ENCODE assay signal across 30 cellular contexts in genomic region chr9:135772056-135773042, GRCh38.
DNase-seq lines count a peak whose midpoint lies in the region; ATAC-seq, FAIRE-seq and TF ChIP-seq lines count a peak whose summit lies in the region.
"Had no signal": no experiment of that assay in that cellular context is flagged by ENCODE, and none has a peak within 500 bp of the region (broad histone marks: within the 10 kb centered on the region; RNA-seq: fewer than 3 reads in every experiment).

No MANE protein-coding gene starts in this region.

- TF ChIP-seq CTCF in HCT116 (IDR thresholded peaks at IDR 0.05 in 2 of 3, conservative IDR thresholded peaks at IDR 0.05 in 1 of 3; ENCODE audit: borderline replicate concordance in 1 of 3, insufficient read depth in 1 of 3, low read depth in 2 of 3, low read length in 2 of 3) = peak in 1 of 3 experiments; percentile 20; a peak in 1 of 6 replicates
- TF ChIP-seq CTCF in GM12878 (IDR thresholded peaks at IDR 0.05 in 2 of 3, conservative IDR thresholded peaks at IDR 0.05 in 1 of 3; ENCODE audit: control insufficient read depth in 2 of 3, extremely low read depth in 1 of 3, insufficient read depth in 1 of 3, low read depth in 3 of 3, low read length in 3 of 3) = no peak
- TF ChIP-seq CTCF in MCF 10A (IDR thresholded peaks at IDR 0.05; ENCODE audit: unreplicated experiment) = no peak
- TF ChIP-seq CTCF in esophagus muscularis mucosa (IDR thresholded peaks at IDR 0.05) = no peak

- no peaks in the 10 kb centered on the region for H3K9me3 Mint-ChIP-seq in activated naive CD4-positive, alpha-beta T cell treated with anti-CD3 and anti-CD28 coated beads, Interleukin-2, amount 50 U/mL, for 72 hours
- H3K9me3 Mint-ChIP-seq in MCF 10A (ENCODE audit: unreplicated experiment) = no peaks in the 10 kb centered on the region
- H3K9me3 Mint-ChIP-seq: activated T-cell treated with anti-CD3 and anti-CD28 coated beads, Interleukin-2, amount 50 U/mL, for 24 hours; WTC11 had no signal

- in situ Hi-C loops in GM12878 (cut with MboI) = no loop called here

- no peak for FAIRE-seq in GM12878 (lab: Jason Lieb, UNC)
- FAIRE-seq: kidney had no signal

- TF ChIP-seq RAD21 in HCT116 (IDR thresholded peaks at IDR 0.05; ENCODE audit: low read depth) (no peak), GM12878 (IDR thresholded peaks at IDR 0.05; ENCODE audit: insufficient read depth, low read depth, low read length) (no peak)

- H3K79me2 ChIP-seq in HCT116 (ENCODE audit: insufficient read depth, low read length) (no peaks in the 10 kb centered on the region), GM12878 (ENCODE audit: control insufficient read depth, insufficient read depth, low read length) (no peaks in the 10 kb centered on the region)

- H3K4me3 Mint-ChIP-seq in MCF 10A (ENCODE audit: unreplicated experiment) = no peak overlapping the region
- H3K4me3 Mint-ChIP-seq: activated T-cell treated with anti-CD3 and anti-CD28 coated beads, Interleukin-2, amount 50 U/mL, for 24 hours; naive thymus-derived CD4-positive, alpha-beta T cell; WTC11 had no signal

- WGBS in GM12878 (ENCODE audit: insufficient coverage, insufficient replicate concordance, low lambda C conversion rate, missing lambda C conversion rate) = 61% methylated on average over 41 of the region's 43 CpGs
- 80% methylated on average over 15 of the region's 43 CpGs for WGBS in esophagus muscularis mucosa

- ATAC-seq in activated naive CD4-positive, alpha-beta T cell treated with anti-CD3 and anti-CD28 coated beads, Interleukin-2, amount 50 U/mL, for 72 hours = peak; percentile 28 to 31
- ATAC-seq in HCT116 (peak; percentile 72), GM12878 (peak; percentile 44; the same call in 2 of the 3 replicates), HG02973 (IDR thresholded peaks at IDR 0.05; ENCODE audit: unreplicated experiment) (no peak)
- peak; percentile 28 for ATAC-seq in stimulated activated naive CD8-positive, alpha-beta T cell treated with anti-CD3 and anti-CD28 coated beads, Interleukin-15, Interleukin-2, amounts not matched to agents 100 U/mL and 50 U/mL, for 24 hours
- ATAC-seq: naive thymus-derived CD4-positive, alpha-beta T cell; WTC11 had no signal

- H2AFZ ChIP-seq in HCT116 (ENCODE audit: low read depth, low read length, poor library complexity, severe bottlenecking) (no peak overlapping the region), GM12878 (ENCODE audit: control insufficient read depth, low read depth, low read length) (no peak overlapping the region)
- H2AFZ ChIP-seq: PC-9 had no signal

- H3K9me3 ChIP-seq in HCT116 (ENCODE audit: control insufficient read depth in 1 of 2, insufficient read depth in 1 of 2, low read depth in 1 of 2, low read length in 2 of 2) (no peaks in the 10 kb centered on the region), GM12878 (replicated peaks; ENCODE audit: control insufficient read depth, insufficient read depth, low read length) (no peaks in the 10 kb centered on the region), esophagus muscularis mucosa (no peaks in the 10 kb centered on the region)
- H3K9me3 ChIP-seq: Caco-2, transverse colon had no signal

- H3K36me3 ChIP-seq in HCT116 (ENCODE audit: control insufficient read depth in 1 of 2, insufficient read depth in 2 of 2, low read length in 2 of 2) = no peaks in the 10 kb centered on the region
- no peaks in the 10 kb centered on the region for H3K36me3 ChIP-seq in GM12878 (ENCODE audit: control insufficient read depth in 2 of 2, insufficient read depth in 2 of 2, low read length in 1 of 2)
- no peaks in the 10 kb centered on the region for H3K36me3 ChIP-seq in esophagus muscularis mucosa
- H3K36me3 ChIP-seq: BLaER1 treated with 17β-estradiol and CSF1 and Interleukin-3, amounts not matched to agents 10 nM and 100 nM; brain microvascular endothelial cell; transverse colon had no signal

- H3K4me2 ChIP-seq in HCT116 (ENCODE audit: low read length) = no peak overlapping the region
- H3K4me2 ChIP-seq in GM12878 (ENCODE audit: control insufficient read depth, insufficient read depth) = no peak overlapping the region
- H3K4me2 ChIP-seq: BLaER1 treated with 17β-estradiol and CSF1 and Interleukin-3, amounts not matched to agents 10 nM and 100 nM; PC-9 had no signal

- POLR2A ChIA-PET in HCT116 (lab: Charles Lee) = no interaction called here
- POLR2A ChIA-PET in GM12878 (lab: Charles Lee) = no interaction called here
- POLR2A ChIA-PET in MCF 10A (lab: Yijun Ruan, JAX) = no interaction called here

- H3K9me2 ChIP-seq in HCT116 (ENCODE audit: insufficient read depth) = no peaks in the 10 kb centered on the region

- TF ChIP-seq POLR2A in HCT116 (IDR thresholded peaks at IDR 0.05; ENCODE audit: borderline replicate concordance, extremely low read depth, insufficient read depth, insufficient read length) (no peak), GM12878 (IDR thresholded peaks at IDR 0.05; ENCODE audit: low read depth, low read length) (no peak), esophagus muscularis mucosa (IDR thresholded peaks at IDR 0.05; ENCODE audit: low read depth) (no peak)

- no peaks in the 10 kb centered on the region for H3K27me3 ChIP-seq in HCT116 (ENCODE audit: insufficient read depth, low read length)
- H3K27me3 ChIP-seq in GM12878 (replicated peaks in 1 of 2; ENCODE audit: control insufficient read depth in 2 of 2, insufficient read depth in 2 of 2, low read length in 1 of 2) = no peaks in the 10 kb centered on the region
- peaks cover 0 to 67% (median 5%) of the 10 kb centered on the region in 4 donors for H3K27me3 ChIP-seq in esophagus muscularis mucosa
- H3K27me3 ChIP-seq: BLaER1 treated with 17β-estradiol and CSF1 and Interleukin-3, amounts not matched to agents 10 nM and 100 nM; brain microvascular endothelial cell had no signal

- CTCF ChIA-PET in HCT116 (lab: Charles Lee) (no interaction called here), GM12878 (lab: Yijun Ruan, JAX) (no interaction called here), MCF 10A (lab: Yijun Ruan, JAX) (no interaction called here)

- no peak overlapping the region for H3K27ac ChIP-seq in HCT116 (ENCODE audit: low read depth, low read length)
- H3K27ac ChIP-seq in GM12878 (ENCODE audit: control insufficient read depth, insufficient read depth) = no peak overlapping the region
- no peak overlapping the region for H3K27ac ChIP-seq in esophagus muscularis mucosa (replicated peaks in 1 of 4)
- H3K27ac ChIP-seq: BLaER1 treated with 17β-estradiol and CSF1 and Interleukin-3, amounts not matched to agents 10 nM and 100 nM; brain microvascular endothelial cell; epithelial cell of prostate; HL-60; PC-9; transverse colon had no signal

- TF ChIP-seq EP300 in GM12878 (IDR thresholded peaks at IDR 0.05; ENCODE audit: borderline replicate concordance in 1 of 2, control insufficient read depth in 1 of 2, low read depth in 2 of 2, low read length in 2 of 2) (no peak), esophagus muscularis mucosa (IDR thresholded peaks at IDR 0.05) (no peak)

- H3K4me1 Mint-ChIP-seq in MCF 10A (ENCODE audit: insufficient read depth, unreplicated experiment) = no peaks in the 10 kb centered on the region
- H3K4me1 Mint-ChIP-seq: naive thymus-derived CD4-positive, alpha-beta T cell; WTC11 had no signal

- no peaks in the 10 kb centered on the region for H3K27me3 Mint-ChIP-seq in MCF 10A (ENCODE audit: insufficient read depth, unreplicated experiment)
- H3K27me3 Mint-ChIP-seq: activated T-cell treated with anti-CD3 and anti-CD28 coated beads, Interleukin-2, amount 50 U/mL, for 24 hours; naive thymus-derived CD4-positive, alpha-beta T cell had no signal

- BruUV-seq in HCT116 (replicated peaks; lab: Mats Ljungman, UMichigan) = no TSS peak
- no TSS peak for BruUV-seq in GM12878 (replicated peaks; lab: Mats Ljungman, UMichigan)
- BruUV-seq in MCF 10A (replicated peaks; lab: Mats Ljungman, UMichigan) = no TSS peak

- H3K9ac ChIP-seq in HCT116 (ENCODE audit: low read length) (no peak overlapping the region), GM12878 (ENCODE audit: control insufficient read depth, insufficient read depth, low read length) (no peak overlapping the region)
- H3K9ac ChIP-seq: BLaER1 treated with 17β-estradiol and CSF1 and Interleukin-3, amounts not matched to agents 10 nM and 100 nM had no signal

- intact Hi-C loops in HCT116 (cut with micrococcal nuclease) (no loop called here), GM12878 (cut with micrococcal nuclease; ENCODE audit: unreplicated experiment) (no loop called here), MCF 10A (cut with micrococcal nuclease) (no loop called here), esophagus muscularis mucosa (cut with DNase I) (no loop called here)

- H3K4me3 ChIP-seq in HCT116 (replicated peaks in 1 of 2; ENCODE audit: low read depth in 1 of 2, low read length in 2 of 2) = no peak overlapping the region
- no peak overlapping the region for H3K4me3 ChIP-seq in GM12878
- H3K4me3 ChIP-seq in esophagus muscularis mucosa = no peak overlapping the region
- H3K4me3 ChIP-seq: BLaER1 treated with 17β-estradiol and CSF1 and Interleukin-3, amounts not matched to agents 10 nM and 100 nM; PC-9; transverse colon had no signal

- H4K20me1 ChIP-seq in HCT116 (ENCODE audit: insufficient read depth) (no peaks in the 10 kb centered on the region), GM12878 (ENCODE audit: control insufficient read depth, insufficient read depth) (no peaks in the 10 kb centered on the region)

- DNase-seq in activated naive CD4-positive, alpha-beta T cell treated with anti-CD3 and anti-CD28 coated beads, Interleukin-2, amount 50 U/mL, for 72 hours (ENCODE audit: low spot score in 2 of 2) = no peak
- DNase-seq in activated naive CD4-positive, alpha-beta T cell treated with anti-CD3 and anti-CD28 coated beads, Interleukin-2, amount 50 U/mL, for 16 hours = no peak
- DNase-seq in HCT116 (ENCODE audit: low read depth, low spot score) (no peak), GM12878 (ENCODE audit: low read depth, low spot score) (no peak), MCF 10A (ENCODE audit: unreplicated experiment) (no peak), esophagus muscularis mucosa (ENCODE audit: extremely low spot score) (no peak)
- peak; percentile 8 for DNase-seq in stimulated activated naive CD8-positive, alpha-beta T cell treated with anti-CD3 and anti-CD28 coated beads, Interleukin-15, Interleukin-2, amounts not matched to agents 100 U/mL and 50 U/mL, for 24 hours
- DNase-seq: activated CD8-positive, alpha-beta memory T cell treated with anti-CD3 and anti-CD28 coated beads for 24 hours; activated naive CD4-positive, alpha-beta T cell treated with Interleukin-2 at 50 U/mL for 16 hours; activated T-cell treated with anti-CD3 and anti-CD28 coated beads, Interleukin-2, amount 50 U/mL, for 24 hours; amniotic stem cell; brain microvascular endothelial cell; Caco-2; DND-41; Kasumi-1; kidney; midbrain; naive thymus-derived CD4-positive, alpha-beta T cell; NCI-H1694 treated with DMSO at 0.1 percent for 48 hours; NCI-H2171; NCI-H510A treated with DMSO at 0.1 percent for 48 hours; PC-9; SHP77; T-helper 9 cell; transverse colon had no signal

- H3K27ac Mint-ChIP-seq in activated naive CD4-positive, alpha-beta T cell treated with anti-CD3 and anti-CD28 coated beads, Interleukin-2, amount 50 U/mL, for 72 hours = no peak overlapping the region
- H3K27ac Mint-ChIP-seq in MCF 10A (ENCODE audit: low read depth, unreplicated experiment) = no peak overlapping the region
- H3K27ac Mint-ChIP-seq: activated T-cell treated with anti-CD3 and anti-CD28 coated beads, Interleukin-2, amount 50 U/mL, for 24 hours; naive thymus-derived CD4-positive, alpha-beta T cell; WTC11 had no signal

- H3K36me3 Mint-ChIP-seq in activated naive CD4-positive, alpha-beta T cell treated with anti-CD3 and anti-CD28 coated beads, Interleukin-2, amount 50 U/mL, for 72 hours = no peaks in the 10 kb centered on the region
- no peaks in the 10 kb centered on the region for H3K36me3 Mint-ChIP-seq in MCF 10A (ENCODE audit: insufficient read depth, unreplicated experiment)
- H3K36me3 Mint-ChIP-seq: naive thymus-derived CD4-positive, alpha-beta T cell; WTC11 had no signal

- SMC1A ChIA-PET in GM12878 (lab: Charles Lee; ENCODE audit: uncharacterized antibody, unreplicated experiment) = no interaction called here

- RAD21 ChIA-PET in HCT116 (lab: Charles Lee; ENCODE audit: low non-redundant PET in 1 of 2, low total read pairs in 2 of 2, uncharacterized antibody in 2 of 2, unreplicated experiment in 2 of 2) = no interaction called here
- RAD21 ChIA-PET in GM12878 (lab: Charles Lee; ENCODE audit: unreplicated experiment) = no interaction called here

- H3K4me1 ChIP-seq in HCT116 (ENCODE audit: control insufficient read depth in 1 of 2, insufficient read depth in 2 of 2, low read length in 2 of 2) (no peaks in the 10 kb centered on the region), GM12878 (ENCODE audit: control insufficient read depth, insufficient read depth, low read length) (no peaks in the 10 kb centered on the region), esophagus muscularis mucosa (no peaks in the 10 kb centered on the region)
- H3K4me1 ChIP-seq: BLaER1 treated with 17β-estradiol and CSF1 and Interleukin-3, amounts not matched to agents 10 nM and 100 nM; Caco-2; transverse colon had no signal
